In the genomic region with DNA sequence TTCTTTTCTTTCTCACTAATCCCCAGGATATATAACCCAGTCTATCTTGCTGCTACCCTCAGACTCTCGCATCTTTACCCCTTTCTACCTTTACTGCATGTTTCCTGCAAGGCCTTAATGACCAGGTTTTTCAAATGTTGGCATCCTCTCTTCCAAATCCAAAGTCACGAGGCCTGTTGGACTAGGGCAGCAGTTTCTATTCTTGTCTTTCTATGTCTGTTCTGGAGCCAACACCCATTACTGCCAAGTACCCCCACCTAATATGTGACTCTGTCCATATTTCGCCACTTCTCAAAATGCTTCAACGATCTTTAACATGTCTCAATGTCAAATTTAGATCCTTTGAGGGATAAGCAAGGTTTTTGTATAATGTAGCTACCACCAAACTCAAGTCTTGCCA, we compare ENCODE assay signal across 33 cellular contexts.
"Had no signal": no experiment of that assay in that cellular context is flagged by ENCODE, and none has a peak within 500 bp of the region (broad histone marks: within the 10 kb centered on the region; RNA-seq: fewer than 3 reads in every experiment).

No MANE protein-coding gene starts in this region.

- H3K36me3 ChIP-seq: adrenal gland, ascending aorta, brain microvascular endothelial cell, breast epithelium, cardiac muscle cell had no signal

- H3K27me3 ChIP-seq: adrenal gland, ascending aorta, body of pancreas, brain microvascular endothelial cell, breast epithelium, cardiac muscle cell had no signal

- H3K4me1 ChIP-seq: adrenal gland, ascending aorta, body of pancreas, breast epithelium had no signal

- H3K4me3 ChIP-seq: adrenal gland, ascending aorta, body of pancreas, breast epithelium, cardiac muscle cell had no signal

- H3K27ac ChIP-seq: adrenal gland, ascending aorta, body of pancreas, brain microvascular endothelial cell, breast epithelium, cardiac muscle cell had no signal

- H3K9me3 ChIP-seq: adrenal gland, ascending aorta, body of pancreas, breast epithelium had no signal

- ATAC-seq: activated naive CD4-positive, alpha-beta T cell treated with anti-CD3 and anti-CD28 coated beads, Interleukin-2, amount 50 U/mL, for 72 hours; activated naive CD8-positive, alpha-beta T cell treated with anti-CD3 and anti-CD28 coated beads, Interleukin-2, amount 50 U/mL, for 24 hours; activated T-cell treated with anti-CD3 and anti-CD28 coated beads, Interleukin-2, amount 50 U/mL, for 4 hours; activated T-cell treated with anti-CD3 and anti-CD28 coated beads, Interleukin-2, amount 50 U/mL, for 72 hours; activated T-helper 17 cell treated with anti-CD3 and anti-CD28 coated beads, Interleukin-2, amount 50 U/mL, for 72 hours; body of pancreas had no signal

- DNase-seq: activated effector memory CD4-positive, alpha-beta T cell treated with anti-CD3 and anti-CD28 coated beads, Interleukin-2, amount 50 U/mL, for 16 hours; activated effector memory CD4-positive, alpha-beta T cell treated with Interleukin-2 at 50 U/mL for 16 hours; activated gamma-delta T cell; activated gamma-delta T cell treated with Interleukin-2 at 50 U/mL for 16 hours; activated naive CD4-positive, alpha-beta T cell; activated naive CD4-positive, alpha-beta T cell treated with anti-CD3 and anti-CD28 coated beads for 36 hours; activated naive CD4-positive, alpha-beta T cell treated with anti-CD3 and anti-CD28 coated beads, Interleukin-2, amount 10 ng/mL, durations not matched to agents 7 days and 5 days; activated naive CD4-positive, alpha-beta T cell treated with anti-CD3 and anti-CD28 coated beads, Interleukin-2, amount 50 U/mL, for 16 hours; activated naive CD4-positive, alpha-beta T cell treated with Interleukin-2 at 50 U/mL for 16 hours; activated naive CD8-positive, alpha-beta T cell treated with anti-CD3 and anti-CD28 coated beads for 36 hours; activated naive CD8-positive, alpha-beta T cell treated with anti-CD3 and anti-CD28 coated beads, Interleukin-2, amount 10 ng/mL, durations not matched to agents 7 days and 5 days; activated naive CD8-positive, alpha-beta T cell treated with anti-CD3 and anti-CD28 coated beads, Interleukin-2, amount 50 U/mL, for 24 hours; activated T-cell treated with anti-CD3 and anti-CD28 coated beads for 4 hours; activated T-cell treated with anti-CD3 and anti-CD28 coated beads, Interleukin-2, amount 50 U/mL, for 1 hour; activated T-cell treated with anti-CD3 and anti-CD28 coated beads, Interleukin-2, amount 50 U/mL, for 24 hours; activated T-cell treated with anti-CD3 and anti-CD28 coated beads, Interleukin-2, amount 50 U/mL, for 4 hours; activated T-cell treated with anti-CD3 and anti-CD28 coated beads, Interleukin-2, amount 50 U/mL, for 48 hours; activated T-cell treated with anti-CD3 and anti-CD28 coated beads, Interleukin-2, amount 50 U/mL, for 72 hours; adrenal gland; amniotic stem cell; amygdala; anterior cingulate cortex; aorta; body of pancreas; brain microvascular endothelial cell; caudate nucleus; central memory CD4-positive, alpha-beta T cell; cerebellar nuclear complex had no signal
